19 cellular contexts compared by ENCODE assay signal in genomic region chr14:101849640-101850039, GRCh38.
DNase-seq lines count a peak whose midpoint lies in the region; ATAC-seq and TF ChIP-seq lines count a peak whose summit lies in the region.
"Had no signal": no experiment of that assay in that cellular context is flagged by ENCODE, and none has a peak within 500 bp of the region (broad histone marks: within the 10 kb centered on the region; RNA-seq: fewer than 3 reads in every experiment).

No MANE protein-coding gene starts in this region.

- TF ChIP-seq POLR2A in heart left ventricle (IDR thresholded peaks at IDR 0.05), result no peak

- no peak overlapping the region for H4K91ac ChIP-seq in trophoblast cell (ENCODE audit: low read depth, low read length)

- H3K36me3 Mint-ChIP-seq in stimulated activated naive B cell treated with anti-CD40 and anti-IgM and Interleukin-4, amounts not matched to agents 10 μg/mL and 1 μg/mL and 100 μg/mL, for 72 hours, result peaks cover 4 to 16% of the 10 kb centered on the region in 2 donors

- H3K4me2 ChIP-seq in OCI-LY1 (ENCODE audit: low read length) (peak overlapping the region; percentile 48), PC-9 (no peak overlapping the region), trophoblast cell (ENCODE audit: low read length) (no peak overlapping the region)

- no peaks in the 10 kb centered on the region; the same call in 1 of the 2 replicates for H4K20me1 ChIP-seq in OCI-LY1 (ENCODE audit: insufficient read depth, low read length)
- H4K20me1 ChIP-seq in PC-9 (ENCODE audit: insufficient read depth), result peaks cover 65% of the 10 kb centered on the region

- H3K27me3 Mint-ChIP-seq in stimulated activated naive B cell treated with anti-CD40 and anti-IgM and Interleukin-4, amounts not matched to agents 10 μg/mL and 1 μg/mL and 100 μg/mL, for 72 hours, result no peaks in the 10 kb centered on the region

- no peak for TF ChIP-seq CTCF in right atrium auricular region (IDR thresholded peaks at IDR 0.05)
- no peak for TF ChIP-seq CTCF in OCI-LY1 (IDR thresholded peaks at IDR 0.05; ENCODE audit: low read length)
- no peak for TF ChIP-seq CTCF in heart left ventricle (IDR thresholded peaks at IDR 0.05)
- TF ChIP-seq CTCF in PC-9 (conservative IDR thresholded peaks at IDR 0.05), result no peak

- H3F3A ChIP-seq in OCI-LY1 (ENCODE audit: insufficient read depth, low read length), result no peaks in the 10 kb centered on the region
- H3F3A ChIP-seq in PC-9 (ENCODE audit: insufficient read depth, low read depth), result no peaks in the 10 kb centered on the region

- no peaks in the 10 kb centered on the region for H3K9me2 ChIP-seq in OCI-LY1 (ENCODE audit: low read depth, low read length)
- no peaks in the 10 kb centered on the region for H3K9me2 ChIP-seq in PC-9 (ENCODE audit: insufficient read depth)

- H3K9ac ChIP-seq in OCI-LY1 (ENCODE audit: low read length) (peak overlapping the region; percentile 1; the same call in 1 of the 2 replicates), trophoblast cell (ENCODE audit: low read length) (no peak overlapping the region)

- H3K4me3 ChIP-seq in right atrium auricular region (no peak overlapping the region), OCI-LY1 (ENCODE audit: low read depth, low read length, poor library complexity, severe bottlenecking) (no peak overlapping the region), heart left ventricle (no peak overlapping the region), PC-9 (no peak overlapping the region), trophoblast cell (ENCODE audit: low read depth, low read length) (no peak overlapping the region)
- H3K4me3 ChIP-seq: mucosa of descending colon, ovary, thyroid gland had no signal

- H3K9me3 ChIP-seq in right atrium auricular region (no peaks in the 10 kb centered on the region), OCI-LY1 (ENCODE audit: low read length) (no peaks in the 10 kb centered on the region), heart left ventricle (no peaks in the 10 kb centered on the region), PC-9 (ENCODE audit: insufficient read depth, low read depth) (no peaks in the 10 kb centered on the region), trophoblast cell (ENCODE audit: insufficient read depth, low read depth, low read length) (no peaks in the 10 kb centered on the region)
- H3K9me3 ChIP-seq: mucosa of descending colon, ovary, thyroid gland had no signal

- H4K8ac ChIP-seq in trophoblast cell (ENCODE audit: low read depth, low read length), result no peak overlapping the region

- H2BK12ac ChIP-seq in trophoblast cell (ENCODE audit: low read length), result no peak overlapping the region

- intact Hi-C loops in Right ventricle myocardium superior (cut with DNase I), result no loop called here
- intact Hi-C loops in heart left ventricle (cut with DNase I), result loop anchor here in 2 of 10 donors (10.0 kb wide), 2 partner anchors 75 to 145 kb away; no protein-coding TSS in a partner anchor
- intact Hi-C loops in PC-9 (cut with micrococcal nuclease; ENCODE audit: unreplicated experiment), result no loop called here

- H4K12ac ChIP-seq in trophoblast cell (ENCODE audit: low read depth, low read length), result no peak overlapping the region

- no peak overlapping the region for H2BK5ac ChIP-seq in trophoblast cell (ENCODE audit: low read depth, low read length, poor library complexity)

- CTCF ChIA-PET in PC-9 (lab: Charles Lee), result no interaction called here

- peaks cover 60 to 85% of the 10 kb centered on the region in 2 donors for H3K4me1 Mint-ChIP-seq in stimulated activated naive B cell treated with anti-CD40 and anti-IgM and Interleukin-4, amounts not matched to agents 10 μg/mL and 1 μg/mL and 100 μg/mL, for 72 hours

- no peak overlapping the region for H3K23ac ChIP-seq in trophoblast cell (ENCODE audit: low read length)

- no peak overlapping the region for H3K14ac ChIP-seq in trophoblast cell (ENCODE audit: low read length)

- H3K18ac ChIP-seq in trophoblast cell (ENCODE audit: low read length), result no peak overlapping the region

- no peaks in the 10 kb centered on the region for H3K36me3 ChIP-seq in right atrium auricular region
- H3K36me3 ChIP-seq in OCI-LY1 (ENCODE audit: insufficient read depth, low read length), result no peaks in the 10 kb centered on the region; the same call in 1 of the 2 replicates
- peaks cover 0 to 10% (median 0%) of the 10 kb centered on the region in 9 donors for H3K36me3 ChIP-seq in heart left ventricle
- no peaks in the 10 kb centered on the region for H3K36me3 ChIP-seq in PC-9 (ENCODE audit: low read depth)
- H3K36me3 ChIP-seq in trophoblast cell (ENCODE audit: control insufficient read depth in 1 of 2, insufficient read depth in 2 of 2, low read length in 2 of 2), result peaks cover 0 to 2% of the 10 kb centered on the region in 2 experiments
- H3K36me3 ChIP-seq: ovary, thyroid gland had no signal

- peak overlapping the region in 1 of 2 donors; percentile 23 for H3K27ac ChIP-seq in right atrium auricular region
- H3K27ac ChIP-seq in OCI-LY1 (ENCODE audit: low read depth, low read length, poor library complexity, severe bottlenecking), result peak overlapping the region; percentile 73
- peak overlapping the region in 10 of 12 donors; percentile 6 to 75 (median 42) for H3K27ac ChIP-seq in heart left ventricle
- no peak overlapping the region for H3K27ac ChIP-seq in PC-9
- no peak overlapping the region for H3K27ac ChIP-seq in trophoblast cell (ENCODE audit: low read depth, low read length)
- H3K27ac ChIP-seq: ovary, thyroid gland had no signal

- H3K4me1 ChIP-seq in right atrium auricular region (peaks cover 0 to 55% of the 10 kb centered on the region in 2 donors), OCI-LY1 (ENCODE audit: insufficient read depth, low read length, severe bottlenecking) (peaks cover 95% of the 10 kb centered on the region), heart left ventricle (peaks cover 6 to 92% (median 71%) of the 10 kb centered on the region in 12 donors), PC-9 (replicated peaks; ENCODE audit: insufficient read depth) (no peaks in the 10 kb centered on the region), trophoblast cell (ENCODE audit: control insufficient read depth in 1 of 2, insufficient read depth in 2 of 2, low read length in 2 of 2) (peaks cover 0 to 2% of the 10 kb centered on the region in 2 experiments)

- H2BK120ac ChIP-seq in trophoblast cell (ENCODE audit: insufficient read depth, low read length, poor library complexity), result no peak overlapping the region

- no peak overlapping the region for H2AFZ ChIP-seq in OCI-LY1 (ENCODE audit: low read length)
- H2AFZ ChIP-seq in PC-9, result no peak overlapping the region
- H2AFZ ChIP-seq in trophoblast cell (ENCODE audit: insufficient read depth, low read length, poor library complexity), result no peak overlapping the region

- no peaks in the 10 kb centered on the region for H3K9me3 Mint-ChIP-seq in stimulated activated naive B cell treated with anti-CD40 and anti-IgM and Interleukin-4, amounts not matched to agents 10 μg/mL and 1 μg/mL and 100 μg/mL, for 72 hours

- no peak overlapping the region for H2AK5ac ChIP-seq in trophoblast cell (ENCODE audit: low read length)

- no peaks in the 10 kb centered on the region for H3K79me1 ChIP-seq in trophoblast cell (ENCODE audit: low read length)

- 23 to 39% (median 34%) methylated on average over 3 of the region's 3 CpGs for WGBS in heart left ventricle, 4 donors
- no CpG with 5 or more reads among the region's 3 CpGs for WGBS in trophoblast cell (ENCODE audit: extremely low coverage, insufficient coverage, insufficient read length)

- H3K27me3 ChIP-seq in right atrium auricular region (no peaks in the 10 kb centered on the region), OCI-LY1 (ENCODE audit: insufficient read depth, low read length) (no peaks in the 10 kb centered on the region), heart left ventricle (no peaks in the 10 kb centered on the region), PC-9 (ENCODE audit: insufficient read depth, low read depth) (no peaks in the 10 kb centered on the region), trophoblast cell (ENCODE audit: insufficient read depth, low read length) (no peaks in the 10 kb centered on the region)
- H3K27me3 ChIP-seq: ovary, thyroid gland had no signal

- H3K4ac ChIP-seq in trophoblast cell (ENCODE audit: low read depth, low read length), result no peak overlapping the region

- POLR2A ChIA-PET in PC-9 (lab: Charles Lee; ENCODE audit: unreplicated experiment), result no interaction called here

- H3K79me2 ChIP-seq in OCI-LY1 (ENCODE audit: insufficient read depth, low read length), result peaks cover 82% of the 10 kb centered on the region
- H3K79me2 ChIP-seq in PC-9 (ENCODE audit: low read depth), result peaks cover 86% of the 10 kb centered on the region
- peaks cover 8% of the 10 kb centered on the region for H3K79me2 ChIP-seq in trophoblast cell (ENCODE audit: control insufficient read depth, insufficient read depth, low read length, poor library complexity)

- peak overlapping the region; percentile 20 for H3K27ac Mint-ChIP-seq in stimulated activated naive B cell treated with anti-CD40 and anti-IgM and Interleukin-4, amounts not matched to agents 10 μg/mL and 1 μg/mL and 100 μg/mL, for 72 hours

- peak overlapping the region in 1 of 2 donors; percentile 46 for H3K4me3 Mint-ChIP-seq in stimulated activated naive B cell treated with anti-CD40 and anti-IgM and Interleukin-4, amounts not matched to agents 10 μg/mL and 1 μg/mL and 100 μg/mL, for 72 hours

- DNase-seq in Right ventricle myocardium superior (no peak), right atrium auricular region (ENCODE audit: low spot score) (no peak), heart left ventricle (no peak), PC-9 (no peak), trophoblast cell (no peak)
- no peak for DNase-seq in stimulated activated naive B cell treated with anti-CD40 and anti-IgM and Interleukin-4, amounts not matched to agents 10 μg/mL and 1 μg/mL and 100 μg/mL, for 72 hours
- DNase-seq: activated CD4-positive, alpha-beta T cell treated with anti-CD3 and anti-CD28 coated beads for 48 hours; DMS153; foreskin fibroblast; IMR-90; MV-4-11; NCI-H1930; ovary; stimulated activated CD4-positive, alpha-beta T cell treated with anti-CD3 and anti-CD28 coated beads, Interleukin-4, amount 100 ng/mL, for 1 hour; T-helper 9 cell; thyroid gland had no signal

- ATAC-seq in Right ventricle myocardium superior (ENCODE audit: poor library complexity), result peak; percentile 83
- peak; percentile 37 to 70 (median 55) for ATAC-seq in heart left ventricle
- no peak for ATAC-seq in stimulated activated naive B cell treated with anti-CD40 and anti-IgM and Interleukin-4, amounts not matched to agents 10 μg/mL and 1 μg/mL and 100 μg/mL, for 72 hours (replicated peaks)
- ATAC-seq in GM21529 (IDR thresholded peaks at IDR 0.05; ENCODE audit: unreplicated experiment), result no peak

- BruUV-seq in PC-9 (replicated peaks; lab: Mats Ljungman, UMichigan), result no TSS peak

Comparison
In these comparisons a context has a peak if more than half of its experiments do, and no peak if none do; other contexts are left out.
1. ATAC-seq: peak in Right ventricle myocardium superior (single experiment) and heart left ventricle (4 of 4); none in stimulated activated naive B cell treated with anti-CD40 and anti-IgM and Interleukin-4, amounts not matched to agents 10 μg/mL and 1 μg/mL and 100 μg/mL, for 72 hours (0 of 2) and GM21529 (single experiment).
2. H3K27ac ChIP-seq: peak in OCI-LY1 (single experiment) and heart left ventricle (10 of 12); none in PC-9 (single experiment) and trophoblast cell (single experiment).